Comparison of ENCODE assay signal across 21 cellular contexts in genomic region chr22:20037419-20037818, GRCh38. TPM values are rescaled to one million over a fixed set of nuclear protein-coding genes. Genes with fewer than 3 reads are reported as not detected.
DNase-seq lines count a peak whose midpoint lies in the region; ATAC-seq and TF ChIP-seq lines count a peak whose summit lies in the region.
"Had no signal": no experiment of that assay in that cellular context is flagged by ENCODE, and none has a peak within 500 bp of the region (broad histone marks: within the 10 kb centered on the region; RNA-seq: fewer than 3 reads in every experiment).

No MANE protein-coding gene starts in this region.

- H3K4me3 ChIP-seq in GM12864 (ENCODE audit: low read depth, low read length) (no peak overlapping the region), mesodermal cell (ENCODE audit: extremely low read depth, insufficient read depth, low read length, poor library complexity, severe bottlenecking) (no peak overlapping the region)
- H3K4me3 ChIP-seq: hepatocyte, lower lobe of right lung, SK-N-MC, upper lobe of left lung had no signal

- H3K4me1 Mint-ChIP-seq in activated CD4-positive, alpha-beta T cell treated with anti-CD3 and anti-CD28 coated beads for 36 hours = peaks cover 17% of the 10 kb centered on the region
- peaks cover 7% of the 10 kb centered on the region for H3K4me1 Mint-ChIP-seq in activated CD4-positive, alpha-beta T cell treated with anti-CD3 and anti-CD28 coated beads, Interleukin-2, amount 10 ng/mL, durations not matched to agents 7 days and 5 days
- H3K4me1 Mint-ChIP-seq in T-helper 17 cell = peaks cover 20% of the 10 kb centered on the region

- H3K4me3 Mint-ChIP-seq in activated CD4-positive, alpha-beta T cell treated with anti-CD3 and anti-CD28 coated beads for 36 hours = no peak overlapping the region
- H3K4me3 Mint-ChIP-seq in activated CD4-positive, alpha-beta T cell treated with anti-CD3 and anti-CD28 coated beads, Interleukin-2, amount 10 ng/mL, durations not matched to agents 7 days and 5 days = no peak overlapping the region
- no peak overlapping the region for H3K4me3 Mint-ChIP-seq in T-helper 17 cell
- H3K4me3 Mint-ChIP-seq: activated naive CD8-positive, alpha-beta T cell treated with anti-CD3 and anti-CD28 coated beads, Interleukin-2, amount 10 ng/mL, durations not matched to agents 7 days and 5 days; dendritic cell treated with granulocyte-macrophage colony-stimulating factor and Interleukin-4, amounts not matched to agents 40 ng/mL and 50 ng/mL, for 4 days had no signal

- H3K9me3 ChIP-seq in T-helper 17 cell (ENCODE audit: control insufficient read depth, low read length, poor library complexity, severe bottlenecking) (no peaks in the 10 kb centered on the region), mesodermal cell (ENCODE audit: control insufficient read depth, low read length) (no peaks in the 10 kb centered on the region)
- H3K9me3 ChIP-seq: lower lobe of right lung, upper lobe of left lung had no signal

- H3K9me3 Mint-ChIP-seq in activated CD4-positive, alpha-beta T cell treated with anti-CD3 and anti-CD28 coated beads for 36 hours (ENCODE audit: low read depth) = no peaks in the 10 kb centered on the region
- no peaks in the 10 kb centered on the region for H3K9me3 Mint-ChIP-seq in activated CD4-positive, alpha-beta T cell treated with anti-CD3 and anti-CD28 coated beads, Interleukin-2, amount 10 ng/mL, durations not matched to agents 7 days and 5 days
- H3K9me3 Mint-ChIP-seq: activated naive CD8-positive, alpha-beta T cell treated with anti-CD3 and anti-CD28 coated beads, Interleukin-2, amount 10 ng/mL, durations not matched to agents 7 days and 5 days; dendritic cell treated with granulocyte-macrophage colony-stimulating factor and Interleukin-4, amounts not matched to agents 40 ng/mL and 50 ng/mL, for 4 days had no signal

- TF ChIP-seq CTCF in GM12864 (IDR thresholded peaks at IDR 0.05; ENCODE audit: low read depth, low read length, missing control alignments) = no peak

- peak overlapping the region; percentile 29 for H3K27ac ChIP-seq in mesodermal cell (ENCODE audit: low read depth, low read length, severe bottlenecking)
- H3K27ac ChIP-seq: 22Rv1, hepatocyte, lower lobe of right lung, SK-N-MC, upper lobe of left lung had no signal

- WGBS in mesodermal cell (ENCODE audit: insufficient coverage in 2 of 2), 2 experiments = 97 to 98% methylated on average over 3 of the region's 3 CpGs

- no peaks in the 10 kb centered on the region for H3K27me3 Mint-ChIP-seq in activated CD4-positive, alpha-beta T cell treated with anti-CD3 and anti-CD28 coated beads for 36 hours
- no peaks in the 10 kb centered on the region for H3K27me3 Mint-ChIP-seq in activated CD4-positive, alpha-beta T cell treated with anti-CD3 and anti-CD28 coated beads, Interleukin-2, amount 10 ng/mL, durations not matched to agents 7 days and 5 days
- no peaks in the 10 kb centered on the region for H3K27me3 Mint-ChIP-seq in T-helper 17 cell
- H3K27me3 Mint-ChIP-seq: activated naive CD8-positive, alpha-beta T cell treated with anti-CD3 and anti-CD28 coated beads, Interleukin-2, amount 10 ng/mL, durations not matched to agents 7 days and 5 days; dendritic cell treated with granulocyte-macrophage colony-stimulating factor and Interleukin-4, amounts not matched to agents 40 ng/mL and 50 ng/mL, for 4 days had no signal

- peaks cover 9% of the 10 kb centered on the region for H3K4me1 ChIP-seq in mesodermal cell (ENCODE audit: control insufficient read depth, insufficient read depth, low read length, poor library complexity, severe bottlenecking)

- CTCF ChIA-PET in activated CD4-positive, alpha-beta T cell treated with anti-CD3 and anti-CD28 coated beads for 36 hours (lab: Charles Lee) = no interaction called here
- CTCF ChIA-PET in activated CD4-positive, alpha-beta T cell treated with anti-CD3 and anti-CD28 coated beads, Interleukin-2, amount 10 ng/mL, durations not matched to agents 7 days and 5 days (lab: Charles Lee) = interaction anchor here (0.7 kb wide), 1 partner anchor 35 kb away, joined by 3 read pairs; no protein-coding TSS in a partner anchor

- intact Hi-C loops in activated CD4-positive, alpha-beta T cell treated with anti-CD3 and anti-CD28 coated beads for 36 hours (cut with DNase I, micrococcal nuclease) = loop anchor here in 1 of 2 experiments (5.0 kb wide), 1 partner anchor 65 kb away; no protein-coding TSS in a partner anchor
- intact Hi-C loops in Right ventricle myocardium inferior (cut with DNase I) = no loop called here

- ATAC-seq in activated CD4-positive, alpha-beta T cell treated with anti-CD3 and anti-CD28 coated beads for 36 hours = peak; percentile 85
- ATAC-seq in T-helper 17 cell (no peak), Right ventricle myocardium inferior (no peak)
- ATAC-seq: lower lobe of right lung, right cardiac atrium had no signal

- peak overlapping the region; percentile 67 for H3K27ac Mint-ChIP-seq in activated CD4-positive, alpha-beta T cell treated with anti-CD3 and anti-CD28 coated beads for 36 hours
- H3K27ac Mint-ChIP-seq in activated CD4-positive, alpha-beta T cell treated with anti-CD3 and anti-CD28 coated beads, Interleukin-2, amount 10 ng/mL, durations not matched to agents 7 days and 5 days = no peak overlapping the region
- peak overlapping the region; percentile 49 for H3K27ac Mint-ChIP-seq in T-helper 17 cell
- H3K27ac Mint-ChIP-seq: activated naive CD8-positive, alpha-beta T cell treated with anti-CD3 and anti-CD28 coated beads, Interleukin-2, amount 10 ng/mL, durations not matched to agents 7 days and 5 days; dendritic cell treated with granulocyte-macrophage colony-stimulating factor and Interleukin-4, amounts not matched to agents 40 ng/mL and 50 ng/mL, for 4 days had no signal

- peaks cover 7% of the 10 kb centered on the region for H3K36me3 Mint-ChIP-seq in activated CD4-positive, alpha-beta T cell treated with anti-CD3 and anti-CD28 coated beads for 36 hours (ENCODE audit: low read depth)
- peaks cover 19% of the 10 kb centered on the region for H3K36me3 Mint-ChIP-seq in activated CD4-positive, alpha-beta T cell treated with anti-CD3 and anti-CD28 coated beads, Interleukin-2, amount 10 ng/mL, durations not matched to agents 7 days and 5 days (ENCODE audit: low read depth)
- peaks cover 2% of the 10 kb centered on the region for H3K36me3 Mint-ChIP-seq in T-helper 17 cell (ENCODE audit: low read depth)

- peaks cover 5% of the 10 kb centered on the region for H3K36me3 ChIP-seq in mesodermal cell (ENCODE audit: control insufficient read depth, insufficient read depth, low read length)

- peak; percentile 24 for DNase-seq in activated CD4-positive, alpha-beta T cell treated with anti-CD3 and anti-CD28 coated beads for 36 hours
- DNase-seq in activated CD4-positive, alpha-beta T cell treated with anti-CD3 and anti-CD28 coated beads, Interleukin-2, amount 10 ng/mL, durations not matched to agents 7 days and 5 days = no peak
- DNase-seq in GM12864 (ENCODE audit: low read depth) = peak; percentile 36
- no peak for DNase-seq in T-helper 17 cell
- DNase-seq in NCI-H1417 treated with DMSO at 0.1 percent for 48 hours (lab: John Stamatoyannopoulos, UW) = no peak
- DNase-seq in Right ventricle myocardium inferior (ENCODE audit: missing footprints) = no peak
- no peak for DNase-seq in inferior parietal cortex (ENCODE audit: extremely low spot score)
- DNase-seq: activated naive CD8-positive, alpha-beta T cell treated with anti-CD3 and anti-CD28 coated beads, Interleukin-2, amount 10 ng/mL, durations not matched to agents 7 days and 5 days; EL; lower lobe of right lung; NCI-H1436; NCI-H2171; NCI-H82; right cardiac atrium; stimulated activated naive CD4-positive, alpha-beta T cell; upper lobe of left lung had no signal

- POLR2A ChIA-PET in activated CD4-positive, alpha-beta T cell treated with anti-CD3 and anti-CD28 coated beads for 36 hours (lab: Charles Lee) = no interaction called here
- POLR2A ChIA-PET in activated CD4-positive, alpha-beta T cell treated with anti-CD3 and anti-CD28 coated beads, Interleukin-2, amount 10 ng/mL, durations not matched to agents 7 days and 5 days (lab: Charles Lee) = no interaction called here

RNA-seq across cellular contexts. Expression of gene TANGO2, which starts 16.5 kb away (rescaled TPM):
- 10 to 100 TPM; 20.3 to 22.8 TPM for total RNA-seq in activated CD4-positive, alpha-beta T cell treated with anti-CD3 and anti-CD28 coated beads for 36 hours
- total RNA-seq in activated CD4-positive, alpha-beta T cell treated with anti-CD3 and anti-CD28 coated beads, Interleukin-2, amount 10 ng/mL, durations not matched to agents 7 days and 5 days = 10 to 100 TPM; 36.7 to 39.7 TPM
- total RNA-seq in T-helper 17 cell (10 to 100 TPM; 31.7 to 44.3 TPM), Right ventricle myocardium inferior (54.6 TPM)
- 14.7 TPM for polyA plus RNA-seq in mesodermal cell (2013, experiment 1 of 2)
- 9.2 TPM for polyA plus RNA-seq in mesodermal cell (2013, experiment 2 of 2)

RNA-seq across cellular contexts. Expression of gene ARVCF, which starts 20.8 kb away (rescaled TPM):
- total RNA-seq in activated CD4-positive, alpha-beta T cell treated with anti-CD3 and anti-CD28 coated beads for 36 hours = 1 to 10 TPM; 1.3 to 2.1 TPM
- total RNA-seq in activated CD4-positive, alpha-beta T cell treated with anti-CD3 and anti-CD28 coated beads, Interleukin-2, amount 10 ng/mL, durations not matched to agents 7 days and 5 days = 1 to 10 TPM in 1 of 2 experiments, under 1 TPM in 1; 0.89 to 1.2 TPM
- total RNA-seq in T-helper 17 cell (1 to 10 TPM; 1.3 to 2.8 TPM), Right ventricle myocardium inferior (30.5 TPM)
- 22.2 TPM for polyA plus RNA-seq in mesodermal cell (2013, experiment 1 of 2)
- polyA plus RNA-seq in mesodermal cell (2013, experiment 2 of 2) = 14.4 TPM

RNA-seq across cellular contexts. Expression of gene DGCR8, which starts 42.6 kb away (rescaled TPM):
- total RNA-seq in activated CD4-positive, alpha-beta T cell treated with anti-CD3 and anti-CD28 coated beads for 36 hours = 10 to 100 TPM; 31.8 to 32.3 TPM
- 10 to 100 TPM; 51.2 to 54.5 TPM for total RNA-seq in activated CD4-positive, alpha-beta T cell treated with anti-CD3 and anti-CD28 coated beads, Interleukin-2, amount 10 ng/mL, durations not matched to agents 7 days and 5 days
- total RNA-seq in T-helper 17 cell (10 to 100 TPM; 32.0 to 37.9 TPM), Right ventricle myocardium inferior (18.0 TPM)
- polyA plus RNA-seq in mesodermal cell (2013, experiment 1 of 2) = 17.1 TPM
- 15.7 TPM for polyA plus RNA-seq in mesodermal cell (2013, experiment 2 of 2)

Comparison
In these comparisons a context has a peak if more than half of its experiments do, and no peak if none do; other contexts are left out.
1. DNase-seq: peak in activated CD4-positive, alpha-beta T cell treated with anti-CD3 and anti-CD28 coated beads for 36 hours (single experiment) and GM12864 (single experiment); none in activated CD4-positive, alpha-beta T cell treated with anti-CD3 and anti-CD28 coated beads, Interleukin-2, amount 10 ng/mL, durations not matched to agents 7 days and 5 days (single experiment), T-helper 17 cell (0 of 3), NCI-H1417 treated with DMSO at 0.1 percent for 48 hours (single experiment), Right ventricle myocardium inferior (single experiment) and inferior parietal cortex (single experiment).